14 cellular contexts compared by ENCODE assay signal in the genomic region with DNA sequence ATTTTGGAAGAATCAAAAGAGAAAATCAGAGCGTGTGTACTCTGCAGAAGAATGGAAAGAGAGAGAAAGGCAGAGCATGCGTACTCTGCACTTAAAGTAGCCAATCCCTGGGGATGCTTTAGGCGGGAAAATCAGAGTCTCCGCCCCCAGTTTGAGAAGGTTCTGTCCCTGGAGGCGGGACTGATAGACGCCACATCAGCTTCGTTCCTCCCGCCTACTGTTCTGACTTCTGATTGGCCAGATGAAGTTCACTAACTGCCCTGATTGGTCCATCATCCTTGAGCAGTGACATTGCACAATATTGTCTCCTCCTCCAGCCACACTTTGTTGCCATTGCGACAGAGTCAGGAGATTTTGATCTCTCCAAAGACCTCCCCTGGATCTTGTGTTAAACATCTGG. TPM values are rescaled to one million over a fixed set of nuclear protein-coding genes. Genes with fewer than 3 reads are reported as not detected.
A peak's percentile ranks its signal among the peaks of the same experiment; 100 is the strongest.
DNase-seq lines count a peak whose midpoint lies in the region; ATAC-seq and TF ChIP-seq lines count a peak whose summit lies in the region.
"Had no signal": no experiment of that assay in that cellular context is flagged by ENCODE, and none has a peak within 500 bp of the region (broad histone marks: within the 10 kb centered on the region; RNA-seq: fewer than 3 reads in every experiment).

No MANE protein-coding gene starts in this region.

- TF ChIP-seq POLR2A in gastrocnemius medialis (IDR thresholded peaks at IDR 0.05): no peak

- H3K27me3 Mint-ChIP-seq in activated CD4-positive, alpha-beta T cell treated with anti-CD3 and anti-CD28 coated beads for 36 hours: no peaks in the 10 kb centered on the region
- H3K27me3 Mint-ChIP-seq in activated CD4-positive, alpha-beta T cell treated with anti-CD3 and anti-CD28 coated beads, Interleukin-2, amount 10 ng/mL, durations not matched to agents 7 days and 5 days: no peaks in the 10 kb centered on the region
- H3K27me3 Mint-ChIP-seq: activated CD8-positive, alpha-beta memory T cell treated with anti-CD3 and anti-CD28 coated beads, Interleukin-2, amount 10 ng/mL, durations not matched to agents 7 days and 5 days; central memory CD8-positive, alpha-beta T cell had no signal

- H3K36me3 Mint-ChIP-seq in activated CD4-positive, alpha-beta T cell treated with anti-CD3 and anti-CD28 coated beads for 36 hours (ENCODE audit: low read depth): no peaks in the 10 kb centered on the region
- H3K36me3 Mint-ChIP-seq in activated CD4-positive, alpha-beta T cell treated with anti-CD3 and anti-CD28 coated beads, Interleukin-2, amount 10 ng/mL, durations not matched to agents 7 days and 5 days (ENCODE audit: low read depth): no peaks in the 10 kb centered on the region
- H3K36me3 Mint-ChIP-seq: activated CD8-positive, alpha-beta memory T cell treated with anti-CD3 and anti-CD28 coated beads, Interleukin-2, amount 10 ng/mL, durations not matched to agents 7 days and 5 days; activated naive CD4-positive, alpha-beta T cell treated with anti-CD3 and anti-CD28 coated beads, Interleukin-2, amount 50 U/mL, for 72 hours had no signal

- POLR2A ChIA-PET in activated CD4-positive, alpha-beta T cell treated with anti-CD3 and anti-CD28 coated beads for 36 hours (lab: Charles Lee): no interaction called here
- POLR2A ChIA-PET in activated CD4-positive, alpha-beta T cell treated with anti-CD3 and anti-CD28 coated beads, Interleukin-2, amount 10 ng/mL, durations not matched to agents 7 days and 5 days (lab: Charles Lee): no interaction called here

- no peak for TF ChIP-seq CTCF in gastrocnemius medialis (IDR thresholded peaks at IDR 0.05 in 4 of 5, conservative IDR thresholded peaks at IDR 0.05 in 1 of 5)

- H3K4me1 ChIP-seq in gastrocnemius medialis: no peaks in the 10 kb centered on the region

- CTCF ChIA-PET in activated CD4-positive, alpha-beta T cell treated with anti-CD3 and anti-CD28 coated beads for 36 hours (lab: Charles Lee): no interaction called here
- CTCF ChIA-PET in activated CD4-positive, alpha-beta T cell treated with anti-CD3 and anti-CD28 coated beads, Interleukin-2, amount 10 ng/mL, durations not matched to agents 7 days and 5 days (lab: Charles Lee): no interaction called here

- DNase-seq in activated CD4-positive, alpha-beta T cell treated with anti-CD3 and anti-CD28 coated beads for 36 hours: peak; percentile 4
- DNase-seq in activated CD4-positive, alpha-beta T cell treated with anti-CD3 and anti-CD28 coated beads, Interleukin-2, amount 10 ng/mL, durations not matched to agents 7 days and 5 days: no peak
- DNase-seq in HT1080 (ENCODE audit: low read depth): peak; percentile 85
- peak; percentile 1 for DNase-seq in SW480 (ENCODE audit: low spot score)
- DNase-seq in gastrocnemius medialis: peak; percentile 34 to 65
- DNase-seq: activated CD8-positive, alpha-beta memory T cell treated with anti-CD3 and anti-CD28 coated beads, Interleukin-2, amount 10 ng/mL, durations not matched to agents 7 days and 5 days; NCI-H2171 had no signal

- H3K4me3 Mint-ChIP-seq in activated CD4-positive, alpha-beta T cell treated with anti-CD3 and anti-CD28 coated beads for 36 hours: no peak overlapping the region
- H3K4me3 Mint-ChIP-seq in activated CD4-positive, alpha-beta T cell treated with anti-CD3 and anti-CD28 coated beads, Interleukin-2, amount 10 ng/mL, durations not matched to agents 7 days and 5 days: no peak overlapping the region
- H3K4me3 Mint-ChIP-seq: activated CD8-positive, alpha-beta memory T cell treated with anti-CD3 and anti-CD28 coated beads, Interleukin-2, amount 10 ng/mL, durations not matched to agents 7 days and 5 days; central memory CD8-positive, alpha-beta T cell had no signal

- no peaks in the 10 kb centered on the region for H3K9me3 Mint-ChIP-seq in activated CD4-positive, alpha-beta T cell treated with anti-CD3 and anti-CD28 coated beads for 36 hours (ENCODE audit: low read depth)
- no peaks in the 10 kb centered on the region for H3K9me3 Mint-ChIP-seq in activated CD4-positive, alpha-beta T cell treated with anti-CD3 and anti-CD28 coated beads, Interleukin-2, amount 10 ng/mL, durations not matched to agents 7 days and 5 days
- H3K9me3 Mint-ChIP-seq: activated naive CD4-positive, alpha-beta T cell treated with anti-CD3 and anti-CD28 coated beads, Interleukin-2, amount 50 U/mL, for 72 hours; central memory CD8-positive, alpha-beta T cell had no signal

- H3K36me3 ChIP-seq in gastrocnemius medialis: no peaks in the 10 kb centered on the region

- no peak overlapping the region for H3K27ac Mint-ChIP-seq in activated CD4-positive, alpha-beta T cell treated with anti-CD3 and anti-CD28 coated beads for 36 hours
- H3K27ac Mint-ChIP-seq in activated CD4-positive, alpha-beta T cell treated with anti-CD3 and anti-CD28 coated beads, Interleukin-2, amount 10 ng/mL, durations not matched to agents 7 days and 5 days: no peak overlapping the region
- H3K27ac Mint-ChIP-seq: activated CD8-positive, alpha-beta memory T cell treated with anti-CD3 and anti-CD28 coated beads, Interleukin-2, amount 10 ng/mL, durations not matched to agents 7 days and 5 days; activated naive CD4-positive, alpha-beta T cell treated with anti-CD3 and anti-CD28 coated beads, Interleukin-2, amount 50 U/mL, for 72 hours had no signal

- no peaks in the 10 kb centered on the region for H3K27me3 ChIP-seq in gastrocnemius medialis

- no peaks in the 10 kb centered on the region for H3K9me3 ChIP-seq in gastrocnemius medialis

- in situ Hi-C loops in gastrocnemius medialis (cut with MboI; ENCODE audit: low sequenced_read_pairs in 4 of 4): no loop called here

- H3K4me1 Mint-ChIP-seq in activated CD4-positive, alpha-beta T cell treated with anti-CD3 and anti-CD28 coated beads for 36 hours: no peaks in the 10 kb centered on the region
- H3K4me1 Mint-ChIP-seq in activated CD4-positive, alpha-beta T cell treated with anti-CD3 and anti-CD28 coated beads, Interleukin-2, amount 10 ng/mL, durations not matched to agents 7 days and 5 days: no peaks in the 10 kb centered on the region
- H3K4me1 Mint-ChIP-seq: activated CD8-positive, alpha-beta memory T cell treated with anti-CD3 and anti-CD28 coated beads, Interleukin-2, amount 10 ng/mL, durations not matched to agents 7 days and 5 days; central memory CD8-positive, alpha-beta T cell had no signal

- intact Hi-C loops in activated CD4-positive, alpha-beta T cell treated with anti-CD3 and anti-CD28 coated beads for 36 hours (cut with DNase I, micrococcal nuclease): no loop called here
- intact Hi-C loops in gastrocnemius medialis (cut with DNase I; ENCODE audit: low total_unique reads): no loop called here

- no peak for ATAC-seq in activated CD4-positive, alpha-beta T cell treated with anti-CD3 and anti-CD28 coated beads for 36 hours
- peak in 1 of 2 donors; percentile 58 for ATAC-seq in gastrocnemius medialis
- ATAC-seq in GM18519 (IDR thresholded peaks at IDR 0.05; ENCODE audit: low FRiP score, unreplicated experiment): no peak
- ATAC-seq in HG02759 (IDR thresholded peaks at IDR 0.05; ENCODE audit: unreplicated experiment): no peak
- ATAC-seq in HG03135 (IDR thresholded peaks at IDR 0.05; ENCODE audit: unreplicated experiment): no peak
- ATAC-seq: activated CD8-positive, alpha-beta memory T cell treated with anti-CD3 and anti-CD28 coated beads, Interleukin-2, amount 10 ng/mL, durations not matched to agents 7 days and 5 days; activated naive CD4-positive, alpha-beta T cell treated with anti-CD3 and anti-CD28 coated beads, Interleukin-2, amount 50 U/mL, for 72 hours had no signal

- no peak overlapping the region for H3K4me3 ChIP-seq in gastrocnemius medialis

- H3K27ac ChIP-seq in gastrocnemius medialis: no peak overlapping the region

RNA-seq across cellular contexts. Expression of gene SSX1, which starts 23.8 kb away (rescaled TPM):
- total RNA-seq in activated CD4-positive, alpha-beta T cell treated with anti-CD3 and anti-CD28 coated beads for 36 hours: not detected
- not detected for total RNA-seq in activated CD4-positive, alpha-beta T cell treated with anti-CD3 and anti-CD28 coated beads, Interleukin-2, amount 10 ng/mL, durations not matched to agents 7 days and 5 days
- 109 and 139 TPM in 2 replicates for total RNA-seq in HT1080 (2014; rRNA removed; shearing (Covaris generic))
- polyA plus RNA-seq in HT1080 (2015; cell fraction: cytosol; rRNA removed): 169 and 179 TPM in 2 replicates
- 134 and 136 TPM in 2 replicates for polyA plus RNA-seq in HT1080 (2015; cell fraction: nucleus; rRNA removed)
- not detected for total RNA-seq in gastrocnemius medialis
- total RNA-seq: activated CD8-positive, alpha-beta memory T cell treated with anti-CD3 and anti-CD28 coated beads, Interleukin-2, amount 10 ng/mL, durations not matched to agents 7 days and 5 days; activated naive CD4-positive, alpha-beta T cell treated with anti-CD3 and anti-CD28 coated beads, Interleukin-2, amount 50 U/mL, for 72 hours; osteoblast had no signal
- polyA plus RNA-seq: AG04450 had no signal

Comparison
In these comparisons a context has a peak if more than half of its experiments do, and no peak if none do; other contexts are left out.
1. RNA of gene SSX1, which starts 23.8 kb away (total RNA-seq): 109 to 139 TPM in HT1080; not detected in activated CD4-positive, alpha-beta T cell treated with anti-CD3 and anti-CD28 coated beads for 36 hours, not detected in activated CD4-positive, alpha-beta T cell treated with anti-CD3 and anti-CD28 coated beads, Interleukin-2, amount 10 ng/mL, durations not matched to agents 7 days and 5 days and not detected in gastrocnemius medialis; every median in the first group is over 100 times any median in the second.